ENCODE assay signal across 13 cellular contexts in genomic region chr1:162930532-162931438, GRCh38.
"Had no signal": no experiment of that assay in that cellular context is flagged by ENCODE, and none has a peak within 500 bp of the region (broad histone marks: within the 10 kb centered on the region; RNA-seq: fewer than 3 reads in every experiment).

No MANE protein-coding gene starts in this region.

- H3K36me3 ChIP-seq: adrenal gland, neutrophil, right lobe of liver, suprapubic skin had no signal

- H3K9me3 ChIP-seq: adrenal gland, body of pancreas, neutrophil, right lobe of liver, suprapubic skin had no signal

- H3K4me1 ChIP-seq: right lobe of liver, suprapubic skin had no signal

- ATAC-seq: body of pancreas; left colon; naive thymus-derived CD4-positive, alpha-beta T cell; right lobe of liver had no signal

- H3K27me3 ChIP-seq: adrenal gland, body of pancreas, right lobe of liver, suprapubic skin had no signal

- H3K27ac ChIP-seq: adrenal gland, body of pancreas, neutrophil, right lobe of liver, suprapubic skin had no signal

- DNase-seq: activated naive CD4-positive, alpha-beta T cell treated with anti-CD3 and anti-CD28 coated beads, Interleukin-2, amount 50 U/mL, for 16 hours; activated T-cell treated with anti-CD3 and anti-CD28 coated beads, Interleukin-2, amount 50 U/mL, for 1 hour; adrenal gland; hypothalamus; left colon; naive thymus-derived CD4-positive, alpha-beta T cell; right lobe of liver; stimulated activated CD4-positive, alpha-beta T cell treated with anti-CD3 and anti-CD28 coated beads, Interleukin-12 subunit alpha, Interleukin-12 subunit beta, amount 100 ng/mL, for 4 hours; stimulated activated naive CD4-positive, alpha-beta T cell treated with Interleukin-2 at 50 U/mL for 16 hours; T-helper 2 cell had no signal

- H3K4me3 ChIP-seq: adrenal gland, body of pancreas, right lobe of liver, suprapubic skin had no signal
